In genomic region chr2:71082402-71083252, GRCh38 we compare ENCODE assay signal across 14 cellular contexts. TPM values are rescaled to one million over a fixed set of nuclear protein-coding genes. Genes with fewer than 3 reads are reported as not detected.
A peak's percentile ranks its signal among the peaks of the same experiment; 100 is the strongest.
DNase-seq lines count a peak whose midpoint lies in the region; ATAC-seq and TF ChIP-seq lines count a peak whose summit lies in the region.
"Had no signal": no experiment of that assay in that cellular context is flagged by ENCODE, and none has a peak within 500 bp of the region (broad histone marks: within the 10 kb centered on the region; RNA-seq: fewer than 3 reads in every experiment).

No MANE protein-coding gene starts in this region.

- H3K9me3 Mint-ChIP-seq in naive thymus-derived CD8-positive, alpha-beta T cell = no peaks in the 10 kb centered on the region

- H3K36me3 Mint-ChIP-seq in T-helper 17 cell (ENCODE audit: low read depth) = peaks cover 8% of the 10 kb centered on the region
- H3K36me3 Mint-ChIP-seq in naive thymus-derived CD8-positive, alpha-beta T cell = peaks cover 0 to 17% (median 0%) of the 10 kb centered on the region in 3 donors

- DNase-seq in GM12865 (ENCODE audit: low read depth) (peak; percentile 62), T-helper 17 cell (no peak), Right ventricle myocardium superior (no peak), SHP77 (lab: John Stamatoyannopoulos, UW) (no peak), GM19240 (ENCODE audit: insufficient read length, low spot score) (no peak)
- DNase-seq in naive thymus-derived CD8-positive, alpha-beta T cell = no peak
- DNase-seq: adrenal gland, Caco-2, kidney glomerular epithelial cell, NCI-H1092 treated with DMSO at 0.1 percent for 48 hours, thyroid gland had no signal

- intact Hi-C loops in Right ventricle myocardium superior (cut with DNase I) = no loop called here

- peaks cover 10% of the 10 kb centered on the region for H3K27me3 Mint-ChIP-seq in T-helper 17 cell
- H3K27me3 Mint-ChIP-seq in naive thymus-derived CD8-positive, alpha-beta T cell = peaks cover 0 to 8% (median 3%) of the 10 kb centered on the region in 5 donors

- TF ChIP-seq CTCF in GM12865 (IDR thresholded peaks at IDR 0.05; ENCODE audit: insufficient read depth, low read depth, low read length, missing control alignments) = no peak

- no peaks in the 10 kb centered on the region for H3K9me3 ChIP-seq in T-helper 17 cell (ENCODE audit: control insufficient read depth, low read length, poor library complexity, severe bottlenecking)
- H3K9me3 ChIP-seq: adrenal gland, Caco-2, esophagus muscularis mucosa, thyroid gland had no signal

- peaks cover 5% of the 10 kb centered on the region for H3K4me1 Mint-ChIP-seq in T-helper 17 cell
- peaks cover 2 to 19% (median 12%) of the 10 kb centered on the region in 4 donors for H3K4me1 Mint-ChIP-seq in naive thymus-derived CD8-positive, alpha-beta T cell

- H3K4me3 ChIP-seq in GM12865 (ENCODE audit: low read depth, low read length) = no peak overlapping the region
- H3K4me3 ChIP-seq: adrenal gland, esophagus muscularis mucosa, thyroid gland had no signal

- no peak overlapping the region for H3K27ac Mint-ChIP-seq in T-helper 17 cell
- peak overlapping the region in 7 of 10 donors; percentile 11 to 65 (median 34) for H3K27ac Mint-ChIP-seq in naive thymus-derived CD8-positive, alpha-beta T cell

- peak overlapping the region; percentile 39 for H3K4me3 Mint-ChIP-seq in T-helper 17 cell
- peak overlapping the region in 1 of 10 donors; percentile 24 for H3K4me3 Mint-ChIP-seq in naive thymus-derived CD8-positive, alpha-beta T cell

- POLR2A ChIA-PET in naive thymus-derived CD8-positive, alpha-beta T cell (lab: Charles Lee) = interaction anchor here (1.3 kb wide), 1 partner anchor 14 kb away, joined by 4 read pairs; the partner anchor contains the start of gene NAGK

- ATAC-seq in GM21576 (IDR thresholded peaks at IDR 0.05; ENCODE audit: unreplicated experiment) (peak; percentile 45), T-helper 17 cell (peak; percentile 35), Right ventricle myocardium superior (ENCODE audit: poor library complexity) (no peak), HG03571 (IDR thresholded peaks at IDR 0.05; ENCODE audit: unreplicated experiment) (no peak)
- ATAC-seq in naive thymus-derived CD8-positive, alpha-beta T cell = no peak

RNA-seq across cellular contexts. Expression of gene NAGK, which starts 14.2 kb away (rescaled TPM):
- total RNA-seq in T-helper 17 cell = 100 to 1,000 TPM in 1 of 2 donors, 10 to 100 TPM in 1; 75.0 to 102 TPM
- 100 to 1,000 TPM in 1 of 2 experiments, 10 to 100 TPM in 1; 96.2 to 113 TPM for total RNA-seq in naive thymus-derived CD8-positive, alpha-beta T cell
- 10 to 100 TPM; 33.7 to 51.1 (median 43.6) TPM for polyA plus RNA-seq in naive thymus-derived CD8-positive, alpha-beta T cell
- 45.1 TPM for total RNA-seq in Right ventricle myocardium superior

RNA-seq across cellular contexts. Expression of gene MCEE, which starts 47.4 kb away (rescaled TPM):
- total RNA-seq in T-helper 17 cell = 10 to 100 TPM in 1 of 2 donors, 1 to 10 TPM in 1; 9.6 to 11.3 TPM
- total RNA-seq in naive thymus-derived CD8-positive, alpha-beta T cell = 10 to 100 TPM; 19.0 to 21.2 TPM
- 10 to 100 TPM; 20.9 to 25.1 (median 22.2) TPM for polyA plus RNA-seq in naive thymus-derived CD8-positive, alpha-beta T cell
- total RNA-seq in Right ventricle myocardium superior = 38.3 TPM

RNA-seq across cellular contexts. Expression of gene MPHOSPH10, which starts 47.8 kb away (rescaled TPM):
- total RNA-seq in T-helper 17 cell = 10 to 100 TPM; 28.3 to 42.3 TPM
- 10 to 100 TPM; 55.7 to 58.6 TPM for total RNA-seq in naive thymus-derived CD8-positive, alpha-beta T cell
- 10 to 100 TPM; 21.5 to 33.6 (median 24.1) TPM for polyA plus RNA-seq in naive thymus-derived CD8-positive, alpha-beta T cell
- 21.0 TPM for total RNA-seq in Right ventricle myocardium superior

Comparison
In these comparisons a context has a peak if more than half of its experiments do, and no peak if none do; other contexts are left out.
1. ATAC-seq: peak in GM21576 (single experiment) and T-helper 17 cell (single experiment); none in naive thymus-derived CD8-positive, alpha-beta T cell (0 of 2), Right ventricle myocardium superior (single experiment) and HG03571 (single experiment).